ENCODE assay signal across 8 cellular contexts in the genomic region with DNA sequence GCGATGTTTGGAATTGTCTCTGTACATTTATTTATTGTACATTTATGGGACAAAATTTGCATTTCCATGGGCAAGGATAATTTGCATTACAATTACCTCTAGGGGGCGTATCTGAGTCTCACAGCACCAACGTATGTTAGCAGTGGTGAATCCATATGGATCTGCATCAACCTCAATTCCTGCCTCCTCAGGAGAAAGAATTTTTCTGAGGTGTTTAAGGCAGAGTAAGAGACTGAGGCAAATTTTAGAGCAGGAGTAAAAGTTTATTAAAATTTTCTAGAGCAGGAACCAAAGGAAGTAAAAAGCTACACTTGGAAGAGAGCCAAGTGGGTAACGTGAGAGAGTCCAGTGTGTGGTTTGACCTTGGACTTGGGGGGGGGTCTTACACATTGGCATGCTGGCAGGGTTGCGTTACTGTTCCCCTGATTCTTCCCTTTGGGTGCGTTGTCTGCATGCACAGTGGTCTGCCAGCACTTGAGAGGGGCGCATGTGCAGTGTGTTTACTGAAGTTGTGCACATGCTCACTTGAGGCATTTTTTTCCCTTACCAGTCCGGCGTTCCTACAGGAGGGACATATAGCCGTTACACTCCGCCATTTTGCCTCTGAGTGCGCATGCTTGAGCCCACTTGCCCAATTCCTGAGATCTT. TPM values are rescaled to one million over a fixed set of nuclear protein-coding genes. Genes with fewer than 3 reads are reported as not detected.
DNase-seq lines count a peak whose midpoint lies in the region; ATAC-seq and TF ChIP-seq lines count a peak whose summit lies in the region.

No MANE protein-coding gene starts in this region.

- TF ChIP-seq CTCF in HCT116 (IDR thresholded peaks at IDR 0.05 in 2 of 3, conservative IDR thresholded peaks at IDR 0.05 in 1 of 3; ENCODE audit: borderline replicate concordance in 1 of 3, insufficient read depth in 1 of 3, low read depth in 2 of 3, low read length in 2 of 3) (peak; percentile 65 to 93 (median 76); a peak in 5 of 6 replicates), PC-3 (conservative IDR thresholded peaks at IDR 0.05; ENCODE audit: low read depth, low read length) (peak; percentile 80), esophagus squamous epithelium (IDR thresholded peaks at IDR 0.05) (peak; percentile 22 to 73 (median 66)), prostate gland (IDR thresholded peaks at IDR 0.05) (peak in 3 of 4 experiments; percentile 41 to 53 (median 52))

- RAD21 ChIA-PET in HCT116 (lab: Charles Lee; ENCODE audit: low non-redundant PET in 1 of 2, low total read pairs in 2 of 2, uncharacterized antibody in 2 of 2, unreplicated experiment in 2 of 2): no interaction called here

- CTCF ChIA-PET in HCT116 (lab: Charles Lee) (interaction anchor here (0.6 to 1.3 kb wide), 6 partner anchors 9 to 177 kb away, joined by 3 to 6 read pairs (median 4); no protein-coding TSS in a partner anchor), PC-3 (lab: Charles Lee) (no interaction called here)

- WGBS in esophagus squamous epithelium, 2 donors: 46 to 62% methylated on average over 8 to 12 of the region's 12 CpGs
- WGBS in prostate gland: 68% methylated on average over 12 of the region's 12 CpGs

- ATAC-seq in HCT116 (peak; percentile 83), PC-3 (no peak), HG02885 (IDR thresholded peaks at IDR 0.05; ENCODE audit: poor library complexity, unreplicated experiment) (no peak), GM19467 (IDR thresholded peaks at IDR 0.05; ENCODE audit: unreplicated experiment) (no peak)

- intact Hi-C loops in HCT116 (cut with micrococcal nuclease) (no loop called here), PC-3 (cut with micrococcal nuclease) (loop anchor here (5.0 kb wide), 1 partner anchor 45 kb away; a partner anchor contains a TSS), esophagus squamous epithelium (cut with DNase I) (no loop called here), prostate gland (cut with DNase I) (no loop called here)

- no peak overlapping the region for H3K4me3 ChIP-seq in HCT116 (replicated peaks in 1 of 2; ENCODE audit: low read depth in 1 of 2, low read length in 2 of 2)
- H3K4me3 ChIP-seq in PC-3 (ENCODE audit: low read length): no peak overlapping the region
- H3K4me3 ChIP-seq in esophagus squamous epithelium: no peak overlapping the region
- no peak overlapping the region for H3K4me3 ChIP-seq in prostate gland

- H3K27ac ChIP-seq in HCT116 (ENCODE audit: low read depth, low read length) (no peak overlapping the region), PC-3 (ENCODE audit: low read length) (no peak overlapping the region), esophagus squamous epithelium (no peak overlapping the region), prostate gland (no peak overlapping the region)

- no TSS peak for BruUV-seq in HCT116 (replicated peaks; lab: Mats Ljungman, UMichigan)
- no TSS peak for BruUV-seq in PC-3 (replicated peaks; lab: Mats Ljungman, UMichigan)

- no peak for TF ChIP-seq POLR2A in HCT116 (IDR thresholded peaks at IDR 0.05; ENCODE audit: borderline replicate concordance, extremely low read depth, insufficient read depth, insufficient read length)
- no peak for TF ChIP-seq POLR2A in esophagus squamous epithelium (IDR thresholded peaks at IDR 0.05)
- no peak for TF ChIP-seq POLR2A in prostate gland (IDR thresholded peaks at IDR 0.05)

- DNase-seq in AG20443 (ENCODE audit: low spot score) (peak; percentile 38), HCT116 (ENCODE audit: low read depth, low spot score) (peak; percentile 54), PC-3 (peak; percentile 61), esophagus squamous epithelium (lab: John Stamatoyannopoulos, UW) (no peak), prostate gland (ENCODE audit: low spot score) (no peak)
- no peak for DNase-seq in activated CD4-positive, CD25-positive, alpha-beta regulatory T cell (lab: John Stamatoyannopoulos, UW)

- TF ChIP-seq RAD21 in HCT116 (IDR thresholded peaks at IDR 0.05; ENCODE audit: low read depth): peak; percentile 74

- H4K20me1 ChIP-seq in HCT116 (ENCODE audit: insufficient read depth): no peaks in the 10 kb centered on the region
- H4K20me1 ChIP-seq in PC-3 (ENCODE audit: low read length): no peaks in the 10 kb centered on the region

- H3K4me1 ChIP-seq in HCT116 (ENCODE audit: control insufficient read depth in 1 of 2, insufficient read depth in 2 of 2, low read length in 2 of 2): peaks cover 0 to 14% of the 10 kb centered on the region in 2 experiments; a peak in 2 of 4 replicates
- peaks cover 7% of the 10 kb centered on the region for H3K4me1 ChIP-seq in PC-3 (ENCODE audit: insufficient read depth, low read length)
- H3K4me1 ChIP-seq in esophagus squamous epithelium: peaks cover 0 to 6% (median 0%) of the 10 kb centered on the region in 3 donors
- H3K4me1 ChIP-seq in prostate gland (replicated peaks): no peaks in the 10 kb centered on the region

- H2AFZ ChIP-seq in HCT116 (ENCODE audit: low read depth, low read length, poor library complexity, severe bottlenecking) (peak overlapping the region; percentile 24), PC-3 (ENCODE audit: low read length) (no peak overlapping the region)

- no peaks in the 10 kb centered on the region for H3F3A ChIP-seq in PC-3 (ENCODE audit: low read length, unreplicated experiment)

- H3K9me2 ChIP-seq in HCT116 (ENCODE audit: insufficient read depth) (no peaks in the 10 kb centered on the region), PC-3 (replicated peaks; ENCODE audit: low read length) (no peaks in the 10 kb centered on the region)

- H3K9me3 ChIP-seq in HCT116 (ENCODE audit: control insufficient read depth in 1 of 2, insufficient read depth in 1 of 2, low read depth in 1 of 2, low read length in 2 of 2): no peaks in the 10 kb centered on the region
- no peaks in the 10 kb centered on the region for H3K9me3 ChIP-seq in PC-3 (ENCODE audit: low read length)
- no peaks in the 10 kb centered on the region for H3K9me3 ChIP-seq in esophagus squamous epithelium
- no peaks in the 10 kb centered on the region for H3K9me3 ChIP-seq in prostate gland

- no peaks in the 10 kb centered on the region for H3K27me3 ChIP-seq in HCT116 (ENCODE audit: insufficient read depth, low read length)
- no peaks in the 10 kb centered on the region for H3K27me3 ChIP-seq in PC-3 (ENCODE audit: low read length)
- H3K27me3 ChIP-seq in esophagus squamous epithelium: no peaks in the 10 kb centered on the region
- no peaks in the 10 kb centered on the region for H3K27me3 ChIP-seq in prostate gland (replicated peaks; ENCODE audit: insufficient read depth)

- POLR2A ChIA-PET in HCT116 (lab: Charles Lee) (no interaction called here), PC-3 (lab: Charles Lee; ENCODE audit: unreplicated experiment) (no interaction called here)

- no peaks in the 10 kb centered on the region for H3K79me2 ChIP-seq in HCT116 (ENCODE audit: insufficient read depth, low read length)
- H3K79me2 ChIP-seq in PC-3 (ENCODE audit: low read length): no peaks in the 10 kb centered on the region

- H3K4me2 ChIP-seq in HCT116 (ENCODE audit: low read length) (peak overlapping the region; percentile 30), PC-3 (ENCODE audit: low read length) (no peak overlapping the region)

- H3K9ac ChIP-seq in HCT116 (ENCODE audit: low read length) (no peak overlapping the region), PC-3 (ENCODE audit: low read length) (no peak overlapping the region)

- H3K36me3 ChIP-seq in HCT116 (ENCODE audit: control insufficient read depth in 1 of 2, insufficient read depth in 2 of 2, low read length in 2 of 2) (no peaks in the 10 kb centered on the region), PC-3 (ENCODE audit: low read depth, low read length) (no peaks in the 10 kb centered on the region), esophagus squamous epithelium (no peaks in the 10 kb centered on the region), prostate gland (no peaks in the 10 kb centered on the region)

TF ChIP-seq in HCT116, 20 proteins besides CTCF, POLR2A, EP300 and RAD21:
- 0 out of 2 replicates have a peak, but pooled peaks have one; percentile 7 for TF ChIP-seq CEBPB (IDR thresholded peaks at IDR 0.05; ENCODE audit: low read depth)
- no peak for TF ChIP-seq EGR1 (IDR thresholded peaks at IDR 0.05; ENCODE audit: low read depth)
- peak; percentile 19 for TF ChIP-seq YY1 (IDR thresholded peaks at IDR 0.05; ENCODE audit: extremely low read depth, insufficient replicate concordance, low read depth, low read length)

RNA-seq across cellular contexts. Expression of a gene that starts 21.0 kb away (rescaled TPM):
- total RNA-seq in HCT116 (2021; ENCODE audit: unreplicated experiment): 63.1 TPM
- 20.3 and 21.9 TPM in 2 replicates for polyA plus RNA-seq in HCT116 (2012)
- 13.8 and 14.9 TPM in 2 replicates for total RNA-seq in PC-3 (2014; rRNA removed)
- total RNA-seq in esophagus squamous epithelium: 10 to 100 TPM; 36.7 to 56.5 (median 42.8) TPM
- 10 to 100 TPM; 42.9 TPM for total RNA-seq in prostate gland

RNA-seq across cellular contexts. Expression of a gene that starts 45.3 kb away (rescaled TPM):
- total RNA-seq in HCT116 (2021; ENCODE audit: unreplicated experiment) (71.3 TPM), PC-3 (2014; rRNA removed) (36.5 and 40.3 TPM in 2 replicates), esophagus squamous epithelium (1,000 to 10,000 TPM in 2 of 4 donors, 100 to 1,000 TPM in 2; 287 to 1,151 (median 926) TPM), prostate gland (100 to 1,000 TPM; 390 to 690 TPM)
- polyA plus RNA-seq in HCT116 (2012): 148 and 181 TPM in 2 replicates

Comparison
In these comparisons a context has a peak if more than half of its experiments do, and no peak if none do; other contexts are left out.
1. DNase-seq: peak in AG20443 (single experiment), HCT116 (single experiment) and PC-3 (single experiment); none in esophagus squamous epithelium (single experiment), prostate gland (single experiment) and activated CD4-positive, CD25-positive, alpha-beta regulatory T cell (0 of 4).
2. Peak in every context shown above with its lines, with median percentiles within 50 percentile points of each other: CTCF ChIP-seq.